8 cellular contexts compared by ENCODE assay signal in genomic region chr11:447923-448731, GRCh38. TPM values are rescaled to one million over a fixed set of nuclear protein-coding genes. Genes with fewer than 3 reads are reported as not detected.
A peak's percentile ranks its signal among the peaks of the same experiment; 100 is the strongest.
DNase-seq lines count a peak whose midpoint lies in the region; ATAC-seq, FAIRE-seq and TF ChIP-seq lines count a peak whose summit lies in the region.

No MANE protein-coding gene starts in this region.

- H3K23me2 ChIP-seq in H1 (ENCODE audit: low read depth, low read length), result peaks cover 2% of the 10 kb centered on the region; the same call in 1 of the 2 replicates

- no peak overlapping the region for H3K14ac ChIP-seq in H1 (ENCODE audit: insufficient read length)

- H4K91ac ChIP-seq in H1 (replicated peaks; ENCODE audit: insufficient read length, low read length), result peak overlapping the region; percentile 58

- H3K79me2 ChIP-seq in H1 (ENCODE audit: control insufficient read depth in 1 of 2, insufficient read depth in 2 of 2, low read length in 2 of 2), result peaks cover 11 to 22% of the 10 kb centered on the region in 2 experiments; a peak in 3 of 4 replicates

- H3K9me3 Mint-ChIP-seq in CD4-positive, alpha-beta memory T cell, result no peaks in the 10 kb centered on the region

- peak overlapping the region; percentile 85 for H3K27ac ChIP-seq in CD4-positive, alpha-beta memory T cell (ENCODE audit: low read depth, low read length)
- peak overlapping the region; percentile 79; the same call in 1 of the 2 replicates for H3K27ac ChIP-seq in H1 (ENCODE audit: low read depth, low read length)

- TF ChIP-seq POLR2A in H1 (IDR thresholded peaks at IDR 0.05; ENCODE audit: control extremely low read depth in 1 of 2, low read depth in 2 of 2, low read length in 2 of 2), result peak in 1 of 2 experiments; percentile 57; a peak in 2 of 3 replicates

- no peak overlapping the region for H2BK120ac ChIP-seq in H1 (replicated peaks; ENCODE audit: low read depth, low read length)

- H3K4me1 Mint-ChIP-seq in CD4-positive, alpha-beta memory T cell, result peaks cover 13 to 32% (median 22%) of the 10 kb centered on the region in 4 donors

- ATAC-seq in GM19455 (IDR thresholded peaks at IDR 0.05; ENCODE audit: unreplicated experiment), result peak; percentile 46

- H3K9me3 ChIP-seq in CD4-positive, alpha-beta memory T cell (ENCODE audit: control insufficient read depth in 1 of 2, low read length in 2 of 2), result no peaks in the 10 kb centered on the region
- no peaks in the 10 kb centered on the region for H3K9me3 ChIP-seq in H1 (ENCODE audit: insufficient read depth in 2 of 2, low read depth in 1 of 2, low read length in 1 of 2)

- H3K4me3 ChIP-seq in CD4-positive, alpha-beta memory T cell (ENCODE audit: low read length in 2 of 2), result peak overlapping the region; percentile 73 to 76
- H3K4me3 ChIP-seq in H1 (ENCODE audit: extremely low read depth in 1 of 4, insufficient read depth in 2 of 4, low read depth in 3 of 4, low read length in 4 of 4), result peak overlapping the region; percentile 31 to 89 (median 76)

- H3K27ac Mint-ChIP-seq in CD4-positive, alpha-beta memory T cell, result peak overlapping the region; percentile 93 to 98 (median 97)

- peaks cover 3% of the 10 kb centered on the region; the same call in 1 of the 2 replicates for H3K79me1 ChIP-seq in H1 (ENCODE audit: low read depth, low read length)

- peak overlapping the region; percentile 87 for H2BK5ac ChIP-seq in H1 (ENCODE audit: low read depth, low read length)

- CTCF ChIA-PET in CD4-positive, alpha-beta memory T cell (lab: Charles Lee; ENCODE audit: partially characterized antibody), result interaction anchor here (0.6 to 7.6 kb wide), 28 partner anchors 8 to 241 kb away, joined by 3 to 103 read pairs (median 4); partner anchors contain the start of genes BET1L, IFITM2, PGGHG and PSMD13
- CTCF ChIA-PET in H1 (lab: Charles Lee; ENCODE audit: partially characterized antibody), result interaction anchor here (0.6 to 5.4 kb wide), 33 partner anchors 11 to 1360 kb away, joined by 3 to 32 read pairs (median 5); no protein-coding TSS in a partner anchor

- H2AK5ac ChIP-seq in H1 (ENCODE audit: low read depth, low read length), result peak overlapping the region; percentile 7; the same call in 1 of the 2 replicates

- no peak overlapping the region for H3K4ac ChIP-seq in H1 (replicated peaks; ENCODE audit: insufficient read length, low read depth, low read length)

- DNase-seq in CD4-positive, alpha-beta memory T cell, result peak; percentile 90 to 94 (median 91)
- peak; percentile 88 for DNase-seq in HT1080 (ENCODE audit: low read depth)
- DNase-seq in NK-92 (lab: John Stamatoyannopoulos, UW; ENCODE audit: unreplicated experiment), result peak; percentile 61
- peak; percentile 91 to 97 (median 93) for DNase-seq in activated CD8-positive, alpha-beta memory T cell treated with anti-CD3 and anti-CD28 coated beads for 48 hours (ENCODE audit: low read depth in 2 of 3, low spot score in 2 of 3)
- DNase-seq in H1 (ENCODE audit: low read depth in 1 of 2, low spot score in 2 of 2), result peak; percentile 69 to 99
- DNase-seq in mesenteric fat pad (ENCODE audit: low spot score), result peak; percentile 99
- DNase-seq in stimulated activated CD8-positive, alpha-beta memory T cell treated with anti-CD3 and anti-CD28 coated beads, Interleukin-12 subunit alpha, Interleukin-12 subunit beta, amount 100 ng/mL, for 4 hours (ENCODE audit: low read depth), result peak; percentile 92

- H3K18ac ChIP-seq in H1 (ENCODE audit: extremely low read depth, low read length), result peak overlapping the region; percentile 83

- no peaks in the 10 kb centered on the region for H3K36me3 ChIP-seq in CD4-positive, alpha-beta memory T cell (ENCODE audit: insufficient read depth, low read length)
- peaks cover 0 to 2% (median 2%) of the 10 kb centered on the region in 4 experiments; a peak in 3 of 8 replicates for H3K36me3 ChIP-seq in H1 (ENCODE audit: control insufficient read depth in 2 of 4, insufficient read depth in 4 of 4, low read length in 3 of 4)

- H3K4me2 ChIP-seq in H1 (ENCODE audit: insufficient read depth in 1 of 2, low read depth in 2 of 2, low read length in 2 of 2), result peak overlapping the region; percentile 24 to 83

- H3K4me3 Mint-ChIP-seq in CD4-positive, alpha-beta memory T cell, result peak overlapping the region; percentile 88 to 93 (median 90)

- peaks cover 32% of the 10 kb centered on the region for H3K4me1 ChIP-seq in CD4-positive, alpha-beta memory T cell (ENCODE audit: insufficient read depth, low read length)
- H3K4me1 ChIP-seq in H1 (replicated peaks in 1 of 4; ENCODE audit: control insufficient read depth in 3 of 4, insufficient read depth in 4 of 4, low read length in 3 of 4), result peaks cover 0 to 12% (median 5%) of the 10 kb centered on the region in 4 experiments; a peak in 5 of 7 replicates

- peak overlapping the region; percentile 88; the same call in 1 of the 2 replicates for H2BK15ac ChIP-seq in H1 (ENCODE audit: low read length)

- H4K8ac ChIP-seq in H1 (ENCODE audit: extremely low read depth, insufficient read depth, low read length), result peak overlapping the region; percentile 91

- TF ChIP-seq CTCF in H1 (IDR thresholded peaks at IDR 0.05; ENCODE audit: control extremely low read depth in 1 of 3, insufficient read depth in 1 of 3, low read depth in 1 of 3, low read length in 3 of 3), result peak in 2 of 3 experiments; percentile 62 to 80; a peak in 3 of 4 replicates

- H4K20me1 ChIP-seq in H1 (replicated peaks in 1 of 2; ENCODE audit: control insufficient read depth in 1 of 2, insufficient read depth in 2 of 2, low read length in 2 of 2), result peaks cover 9% of the 10 kb centered on the region in 2 experiments

- H2BK20ac ChIP-seq in H1 (ENCODE audit: low read length), result no peak overlapping the region

- H3K9ac ChIP-seq in H1 (replicated peaks in 1 of 4; ENCODE audit: extremely low read depth in 1 of 4, low read depth in 3 of 4, low read length in 3 of 4), result peak overlapping the region in 2 of 4 experiments; percentile 62 to 64; a peak in 4 of 7 replicates

- H4K5ac ChIP-seq in H1 (ENCODE audit: insufficient read length, low read depth, low read length), result peak overlapping the region; percentile 87

- H2BK12ac ChIP-seq in H1 (ENCODE audit: low read depth, low read length), result 0 out of 2 replicates have a peak overlapping the region, but pooled peaks have one; percentile 27

- 7% methylated on average over 55 of the region's 55 CpGs; no CpG with 5 or more reads in 1 of the 2 experiments for WGBS in H1 (ENCODE audit: extremely low coverage in 1 of 2, insufficient coverage in 1 of 2, insufficient read length in 1 of 2, insufficient replicate concordance in 2 of 2, low coverage in 1 of 2, low lambda C conversion rate in 2 of 2, missing lambda C conversion rate in 1 of 2), 2 experiments

- H3K27me3 Mint-ChIP-seq in CD4-positive, alpha-beta memory T cell, result no peaks in the 10 kb centered on the region

- intact Hi-C loops in CD4-positive, alpha-beta memory T cell (cut with micrococcal nuclease), result loop anchor here (1.0 kb wide), 3 partner anchors 33 to 212 kb away; partner anchors contain the start of genes PSMD13 and SIRT3

- H2AFZ ChIP-seq in H1 (ENCODE audit: low read length), result no peak overlapping the region

- FAIRE-seq in H1 (lab: Jason Lieb, UNC), result no peak

- peak; percentile 60 to 69 for TF ChIP-seq RAD21 in H1 (IDR thresholded peaks at IDR 0.05 in 1 of 2, conservative IDR thresholded peaks at IDR 0.05 in 1 of 2; ENCODE audit: low read depth in 2 of 2, low read length in 2 of 2)

- H3K36me3 Mint-ChIP-seq in CD4-positive, alpha-beta memory T cell, result peaks cover 0 to 15% of the 10 kb centered on the region in 2 donors

- no peak for TF ChIP-seq EP300 in H1 (IDR thresholded peaks at IDR 0.05; ENCODE audit: borderline replicate concordance in 1 of 2, low read depth in 2 of 2, low read length in 2 of 2)

- H3K27me3 ChIP-seq in CD4-positive, alpha-beta memory T cell (ENCODE audit: insufficient read depth, low read length), result no peaks in the 10 kb centered on the region
- H3K27me3 ChIP-seq in H1 (replicated peaks in 1 of 4; ENCODE audit: control insufficient read depth in 3 of 4, extremely low read depth in 1 of 4, insufficient read depth in 3 of 4, low read length in 3 of 4), result no peaks in the 10 kb centered on the region

- POLR2A ChIA-PET in CD4-positive, alpha-beta memory T cell (lab: Charles Lee; ENCODE audit: partially characterized antibody), result interaction anchor here (0.6 to 19.6 kb wide), 21 partner anchors 9 to 244 kb away, joined by 3 to 539 read pairs (median 4); partner anchors contain the start of genes BET1L, PGGHG, PSMD13 and RIC8A
- POLR2A ChIA-PET in H1 (lab: Charles Lee; ENCODE audit: partially characterized antibody), result interaction anchor here (0.6 to 5.2 kb wide), 14 partner anchors 8 to 160 kb away, joined by 3 to 33 read pairs (median 5); partner anchors contain the start of genes ANO9, B4GALNT4, IFITM2 and SIGIRR

- peak overlapping the region; percentile 20 for H3K56ac ChIP-seq in H1 (replicated peaks; ENCODE audit: insufficient read length, low read depth, low read length)

- no peak overlapping the region for H3K23ac ChIP-seq in H1 (ENCODE audit: insufficient read length)

RNA-seq across cellular contexts. Expression of gene PTDSS2, which starts 2.0 kb away (rescaled TPM):
- total RNA-seq in CD4-positive, alpha-beta memory T cell, result 10 to 100 TPM; 23.3 to 26.1 TPM
- polyA plus RNA-seq in CD4-positive, alpha-beta memory T cell, result 1 to 10 TPM; 5.5 to 6.3 TPM
- 24.7 and 29.7 TPM in 2 replicates for total RNA-seq in HT1080 (2014; rRNA removed; shearing (Covaris generic))
- polyA plus RNA-seq in HT1080 (2015; cell fraction: cytosol; rRNA removed), result 17.7 and 19.7 TPM in 2 replicates
- 49.1 and 51.2 TPM in 2 replicates for polyA plus RNA-seq in HT1080 (2015; cell fraction: nucleus; rRNA removed)
- 48.7 and 52.4 TPM in 2 replicates for total RNA-seq in H1 (2021; fragmentation: NEBNext Ultra II Directional; extraction: Animal tissue kit (Norgen Biotek cat#: 25700))
- 68.2 and 108 TPM in 2 replicates for polyA plus RNA-seq in H1 (2011; rRNA removed)
- polyA plus RNA-seq in H1 (2011; cell fraction: cytosol; rRNA removed), result 69.7 TPM
- 197 TPM for polyA plus RNA-seq in H1 (2011; cell fraction: nucleus; rRNA removed)
- 33.3 to 60.1 TPM (median 54.3 TPM) in 4 replicates for polyA plus RNA-seq in H1 (2012, experiment 1 of 2)
- polyA plus RNA-seq in H1 (2012, experiment 2 of 2), result 51.9 TPM
- polyA plus RNA-seq in H1 (2013, experiment 1 of 2), result 42.4 TPM
- 39.1 TPM for polyA plus RNA-seq in H1 (2013, experiment 2 of 2)
- 49.6 and 57.3 TPM in 2 replicates for polyA minus RNA-seq in H1 (2011; rRNA and poly(A)+ RNA removed)
- 38.8 TPM for polyA minus RNA-seq in H1 (2011; cell fraction: cytosol; rRNA and poly(A)+ RNA removed)
- polyA minus RNA-seq in H1 (2011; cell fraction: nucleus; rRNA and poly(A)+ RNA removed), result 51.9 TPM
- total RNA-seq in mesenteric fat pad, result 26.9 TPM

RNA-seq across cellular contexts. Expression of gene ANO9, which starts 6.3 kb away (rescaled TPM):
- total RNA-seq in CD4-positive, alpha-beta memory T cell, result 100 to 1,000 TPM; 120 to 123 TPM
- polyA plus RNA-seq in CD4-positive, alpha-beta memory T cell, result 10 to 100 TPM in 1 of 2 donors, 1 to 10 TPM in 1; 9.4 to 15.5 TPM
- not detected in 2 replicates for total RNA-seq in HT1080 (2014; rRNA removed; shearing (Covaris generic))
- polyA plus RNA-seq in HT1080 (2015; cell fraction: cytosol; rRNA removed), result not detected in 2 replicates
- polyA plus RNA-seq in HT1080 (2015; cell fraction: nucleus; rRNA removed), result not detected in 2 replicates
- 18.0 and 20.0 TPM in 2 replicates for total RNA-seq in H1 (2021; fragmentation: NEBNext Ultra II Directional; extraction: Animal tissue kit (Norgen Biotek cat#: 25700))
- 20.7 and 24.6 TPM in 2 replicates for polyA plus RNA-seq in H1 (2011; rRNA removed)
- 19.7 TPM for polyA plus RNA-seq in H1 (2011; cell fraction: cytosol; rRNA removed)
- 185 TPM for polyA plus RNA-seq in H1 (2011; cell fraction: nucleus; rRNA removed)
- polyA plus RNA-seq in H1 (2012, experiment 1 of 2), result 20.7 to 42.8 TPM (median 32.2 TPM) in 4 replicates
- 11.9 TPM for polyA plus RNA-seq in H1 (2012, experiment 2 of 2)
- 14.6 TPM for polyA plus RNA-seq in H1 (2013, experiment 1 of 2)
- polyA plus RNA-seq in H1 (2013, experiment 2 of 2), result 13.7 TPM
- polyA minus RNA-seq in H1 (2011; rRNA and poly(A)+ RNA removed), result 5.2 and 7.0 TPM in 2 replicates
- polyA minus RNA-seq in H1 (2011; cell fraction: cytosol; rRNA and poly(A)+ RNA removed), result 5.6 TPM
- polyA minus RNA-seq in H1 (2011; cell fraction: nucleus; rRNA and poly(A)+ RNA removed), result 19.3 TPM
- total RNA-seq in mesenteric fat pad, result 1.2 TPM

RNA-seq across cellular contexts. Expression of gene SIGIRR, which starts 33.3 kb away (rescaled TPM):
- total RNA-seq in CD4-positive, alpha-beta memory T cell, result 100 to 1,000 TPM; 437 to 440 TPM
- polyA plus RNA-seq in CD4-positive, alpha-beta memory T cell, result 100 to 1,000 TPM; 235 to 242 TPM
- total RNA-seq in HT1080 (2014; rRNA removed; shearing (Covaris generic)), result 17.1 and 20.9 TPM in 2 replicates
- 18.9 and 30.1 TPM in 2 replicates for polyA plus RNA-seq in HT1080 (2015; cell fraction: cytosol; rRNA removed)
- polyA plus RNA-seq in HT1080 (2015; cell fraction: nucleus; rRNA removed), result 42.6 and 50.0 TPM in 2 replicates
- total RNA-seq in H1 (2021; fragmentation: NEBNext Ultra II Directional; extraction: Animal tissue kit (Norgen Biotek cat#: 25700)), result 66.3 and 68.9 TPM in 2 replicates
- 55.2 and 94.2 TPM in 2 replicates for polyA plus RNA-seq in H1 (2011; rRNA removed)
- polyA plus RNA-seq in H1 (2011; cell fraction: cytosol; rRNA removed), result 57.0 TPM
- polyA plus RNA-seq in H1 (2011; cell fraction: nucleus; rRNA removed), result 133 TPM
- 35.4 to 56.4 TPM (median 48.3 TPM) in 4 replicates for polyA plus RNA-seq in H1 (2012, experiment 1 of 2)
- 55.4 TPM for polyA plus RNA-seq in H1 (2012, experiment 2 of 2)
- 51.9 TPM for polyA plus RNA-seq in H1 (2013, experiment 1 of 2)
- polyA plus RNA-seq in H1 (2013, experiment 2 of 2), result 52.5 TPM
- 13.0 and 16.6 TPM in 2 replicates for polyA minus RNA-seq in H1 (2011; rRNA and poly(A)+ RNA removed)
- polyA minus RNA-seq in H1 (2011; cell fraction: cytosol; rRNA and poly(A)+ RNA removed), result 26.2 TPM
- polyA minus RNA-seq in H1 (2011; cell fraction: nucleus; rRNA and poly(A)+ RNA removed), result 24.8 TPM
- total RNA-seq in mesenteric fat pad, result 25.3 TPM

RNA-seq across cellular contexts. Expression of gene PKP3, which starts 54.1 kb away (rescaled TPM):
- total RNA-seq in CD4-positive, alpha-beta memory T cell, result not detected
- polyA plus RNA-seq in CD4-positive, alpha-beta memory T cell, result under 1 TPM in 1 of 2 donors, not detected in 1; 0.14 TPM
- 12.0 and 13.1 TPM in 2 replicates for total RNA-seq in HT1080 (2014; rRNA removed; shearing (Covaris generic))
- 12.5 and 13.7 TPM in 2 replicates for polyA plus RNA-seq in HT1080 (2015; cell fraction: cytosol; rRNA removed)
- 19.9 and 21.2 TPM in 2 replicates for polyA plus RNA-seq in HT1080 (2015; cell fraction: nucleus; rRNA removed)
- 28.5 and 28.7 TPM in 2 replicates for total RNA-seq in H1 (2021; fragmentation: NEBNext Ultra II Directional; extraction: Animal tissue kit (Norgen Biotek cat#: 25700))
- polyA plus RNA-seq in H1 (2011; rRNA removed), result 16.7 and 28.0 TPM in 2 replicates
- 25.0 TPM for polyA plus RNA-seq in H1 (2011; cell fraction: cytosol; rRNA removed)
- 35.4 TPM for polyA plus RNA-seq in H1 (2011; cell fraction: nucleus; rRNA removed)
- 10.9 to 22.0 TPM (median 18.8 TPM) in 4 replicates for polyA plus RNA-seq in H1 (2012, experiment 1 of 2)
- 14.5 TPM for polyA plus RNA-seq in H1 (2012, experiment 2 of 2)
- polyA plus RNA-seq in H1 (2013, experiment 1 of 2), result 11.0 TPM
- polyA plus RNA-seq in H1 (2013, experiment 2 of 2), result 12.3 TPM
- polyA minus RNA-seq in H1 (2011; rRNA and poly(A)+ RNA removed), result 11.3 and 13.9 TPM in 2 replicates
- polyA minus RNA-seq in H1 (2011; cell fraction: cytosol; rRNA and poly(A)+ RNA removed), result 33.5 TPM
- 11.1 TPM for polyA minus RNA-seq in H1 (2011; cell fraction: nucleus; rRNA and poly(A)+ RNA removed)
- total RNA-seq in mesenteric fat pad, result 1.2 TPM

RNA-seq across cellular contexts. Expression of gene RNH1, which starts 58.9 kb away (rescaled TPM):
- total RNA-seq in CD4-positive, alpha-beta memory T cell, result 100 to 1,000 TPM in 1 of 2 experiments, 10 to 100 TPM in 1; 98.4 to 105 TPM
- 100 to 1,000 TPM; 164 to 187 TPM for polyA plus RNA-seq in CD4-positive, alpha-beta memory T cell
- 218 and 240 TPM in 2 replicates for total RNA-seq in HT1080 (2014; rRNA removed; shearing (Covaris generic))
- polyA plus RNA-seq in HT1080 (2015; cell fraction: cytosol; rRNA removed), result 188 and 203 TPM in 2 replicates
- polyA plus RNA-seq in HT1080 (2015; cell fraction: nucleus; rRNA removed), result 252 and 261 TPM in 2 replicates
- 49.8 and 53.4 TPM in 2 replicates for total RNA-seq in H1 (2021; fragmentation: NEBNext Ultra II Directional; extraction: Animal tissue kit (Norgen Biotek cat#: 25700))
- 48.7 and 86.4 TPM in 2 replicates for polyA plus RNA-seq in H1 (2011; rRNA removed)
- 60.1 TPM for polyA plus RNA-seq in H1 (2011; cell fraction: cytosol; rRNA removed)
- polyA plus RNA-seq in H1 (2011; cell fraction: nucleus; rRNA removed), result 139 TPM
- polyA plus RNA-seq in H1 (2012, experiment 1 of 2), result 36.0 to 56.2 TPM (median 54.7 TPM) in 4 replicates
- 56.3 TPM for polyA plus RNA-seq in H1 (2012, experiment 2 of 2)
- polyA plus RNA-seq in H1 (2013, experiment 1 of 2), result 29.5 TPM
- polyA plus RNA-seq in H1 (2013, experiment 2 of 2), result 27.5 TPM
- 29.0 and 44.4 TPM in 2 replicates for polyA minus RNA-seq in H1 (2011; rRNA and poly(A)+ RNA removed)
- polyA minus RNA-seq in H1 (2011; cell fraction: cytosol; rRNA and poly(A)+ RNA removed), result 38.3 TPM
- 63.2 TPM for polyA minus RNA-seq in H1 (2011; cell fraction: nucleus; rRNA and poly(A)+ RNA removed)
- 231 TPM for total RNA-seq in mesenteric fat pad

Comparison
In these comparisons a context has a peak if more than half of its experiments do, and no peak if none do; other contexts are left out.
1. Peak in every context shown above with its lines: DNase-seq, ATAC-seq, H3K4me3 ChIP-seq and H3K27ac ChIP-seq.